8 cellular contexts compared by ENCODE assay signal in the genomic region with DNA sequence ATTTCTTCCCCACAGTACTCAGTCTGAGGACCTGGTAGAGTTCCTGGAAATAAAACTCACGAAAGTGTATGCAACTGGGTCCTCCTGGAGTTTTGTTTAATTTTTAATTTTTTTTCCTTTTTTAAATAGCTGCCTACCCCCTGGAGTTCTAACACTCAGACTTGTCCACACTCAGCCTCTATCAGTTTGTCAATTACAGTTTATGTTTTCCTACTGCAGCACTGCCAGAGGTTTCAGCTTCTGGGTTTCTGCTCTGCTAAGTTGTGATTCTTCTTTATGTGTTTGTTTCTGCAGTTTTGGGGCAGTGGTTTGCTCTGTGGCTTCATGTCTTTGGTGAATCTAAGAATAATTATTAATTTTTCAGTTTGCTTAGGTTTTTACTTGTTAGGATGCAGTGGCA.
"Had no signal": no experiment of that assay in that cellular context is flagged by ENCODE, and none has a peak within 500 bp of the region (broad histone marks: within the 10 kb centered on the region; RNA-seq: fewer than 3 reads in every experiment).

No MANE protein-coding gene starts in this region.

- DNase-seq: H9, HCEC 1CT, IMR-90, KG1 had no signal

- H2AFZ ChIP-seq: GM23338 had no signal

- H3K4me1 Mint-ChIP-seq: GM23338, H9 had no signal

- H3K4me3 ChIP-seq: GM23338, K562 had no signal

- H3K4me2 ChIP-seq: GM23338 had no signal

- ATAC-seq: GM23338, K562 had no signal

- FAIRE-seq: H1, HTR-8/SVneo, K562 had no signal

- H3K27ac Mint-ChIP-seq: GM23338, H9 had no signal

- H3K4me3 Mint-ChIP-seq: GM23338, H9 had no signal
